In genomic region chr9:13627071-13627470, GRCh38 we compare ENCODE assay signal across 37 cellular contexts.
"Had no signal": no experiment of that assay in that cellular context is flagged by ENCODE, and none has a peak within 500 bp of the region (broad histone marks: within the 10 kb centered on the region; RNA-seq: fewer than 3 reads in every experiment).

No MANE protein-coding gene starts in this region.

- H3K4me1 Mint-ChIP-seq: activated naive CD4-positive, alpha-beta T cell treated with anti-CD3 and anti-CD28 coated beads, Interleukin-2, amount 10 ng/mL, durations not matched to agents 7 days and 5 days; activated naive CD4-positive, alpha-beta T cell treated with anti-CD3 and anti-CD28 coated beads, Interleukin-2, amount 50 U/mL, for 24 hours; activated naive CD8-positive, alpha-beta T cell treated with anti-CD3 and anti-CD28 coated beads for 36 hours; activated naive CD8-positive, alpha-beta T cell treated with anti-CD3 and anti-CD28 coated beads, Interleukin-2, amount 10 ng/mL, durations not matched to agents 7 days and 5 days; activated naive CD8-positive, alpha-beta T cell treated with anti-CD3 and anti-CD28 coated beads, Interleukin-2, amount 50 U/mL, for 24 hours; activated T-helper 17 cell treated with anti-CD3 and anti-CD28 coated beads, Interleukin-2, amount 50 U/mL, for 72 hours; brain; central memory CD8-positive, alpha-beta T cell had no signal

- FAIRE-seq: astrocyte had no signal

- H3K27me3 ChIP-seq: adrenal gland, body of pancreas, brain microvascular endothelial cell, breast epithelium, cardiac muscle cell had no signal

- H3K36me3 Mint-ChIP-seq: activated naive CD4-positive, alpha-beta T cell treated with anti-CD3 and anti-CD28 coated beads, Interleukin-2, amount 10 ng/mL, durations not matched to agents 7 days and 5 days; activated naive CD4-positive, alpha-beta T cell treated with anti-CD3 and anti-CD28 coated beads, Interleukin-2, amount 50 U/mL, for 24 hours; activated naive CD8-positive, alpha-beta T cell; activated naive CD8-positive, alpha-beta T cell treated with anti-CD3 and anti-CD28 coated beads for 36 hours; activated naive CD8-positive, alpha-beta T cell treated with anti-CD3 and anti-CD28 coated beads, Interleukin-2, amount 10 ng/mL, durations not matched to agents 7 days and 5 days had no signal

- DNase-seq: activated effector memory CD4-positive, alpha-beta T cell treated with anti-CD3 and anti-CD28 coated beads, Interleukin-2, amount 50 U/mL, for 16 hours; activated effector memory CD4-positive, alpha-beta T cell treated with Interleukin-2 at 50 U/mL for 16 hours; activated gamma-delta T cell; activated gamma-delta T cell treated with Interleukin-2 at 50 U/mL for 16 hours; activated naive CD4-positive, alpha-beta T cell; activated naive CD4-positive, alpha-beta T cell treated with anti-CD3 and anti-CD28 coated beads for 36 hours; activated naive CD4-positive, alpha-beta T cell treated with anti-CD3 and anti-CD28 coated beads, Interleukin-2, amount 10 ng/mL, durations not matched to agents 7 days and 5 days; activated naive CD4-positive, alpha-beta T cell treated with anti-CD3 and anti-CD28 coated beads, Interleukin-2, amount 50 U/mL, for 16 hours; activated naive CD4-positive, alpha-beta T cell treated with Interleukin-2 at 50 U/mL for 16 hours; activated naive CD8-positive, alpha-beta T cell treated with anti-CD3 and anti-CD28 coated beads for 36 hours; activated naive CD8-positive, alpha-beta T cell treated with anti-CD3 and anti-CD28 coated beads, Interleukin-2, amount 10 ng/mL, durations not matched to agents 7 days and 5 days; activated naive CD8-positive, alpha-beta T cell treated with anti-CD3 and anti-CD28 coated beads, Interleukin-2, amount 50 U/mL, for 24 hours; activated T-cell treated with anti-CD3 and anti-CD28 coated beads, Interleukin-2, amount 50 U/mL, for 1 hour; activated T-cell treated with anti-CD3 and anti-CD28 coated beads, Interleukin-2, amount 50 U/mL, for 24 hours; activated T-cell treated with anti-CD3 and anti-CD28 coated beads, Interleukin-2, amount 50 U/mL, for 4 hours; activated T-cell treated with anti-CD3 and anti-CD28 coated beads, Interleukin-2, amount 50 U/mL, for 48 hours; activated T-cell treated with anti-CD3 and anti-CD28 coated beads, Interleukin-2, amount 50 U/mL, for 72 hours; adrenal gland; amniotic stem cell; amygdala; anterior cingulate cortex; body of pancreas; brain microvascular endothelial cell; caudate nucleus; central memory CD4-positive, alpha-beta T cell; cerebellar nuclear complex had no signal

- H3K27me3 Mint-ChIP-seq: activated naive CD4-positive, alpha-beta T cell treated with anti-CD3 and anti-CD28 coated beads, Interleukin-2, amount 10 ng/mL, durations not matched to agents 7 days and 5 days; activated naive CD4-positive, alpha-beta T cell treated with anti-CD3 and anti-CD28 coated beads, Interleukin-2, amount 50 U/mL, for 24 hours; activated naive CD8-positive, alpha-beta T cell; activated naive CD8-positive, alpha-beta T cell treated with anti-CD3 and anti-CD28 coated beads for 36 hours; activated naive CD8-positive, alpha-beta T cell treated with anti-CD3 and anti-CD28 coated beads, Interleukin-2, amount 10 ng/mL, durations not matched to agents 7 days and 5 days; activated naive CD8-positive, alpha-beta T cell treated with anti-CD3 and anti-CD28 coated beads, Interleukin-2, amount 50 U/mL, for 24 hours; activated T-cell treated with anti-CD3 and anti-CD28 coated beads, Interleukin-2, amount 50 U/mL, for 24 hours; activated T-helper 17 cell treated with anti-CD3 and anti-CD28 coated beads, Interleukin-2, amount 50 U/mL, for 72 hours; brain; central memory CD8-positive, alpha-beta T cell had no signal

- H3K36me3 ChIP-seq: adrenal gland, brain microvascular endothelial cell, breast epithelium, cardiac muscle cell had no signal

- H3K4me3 Mint-ChIP-seq: activated naive CD4-positive, alpha-beta T cell treated with anti-CD3 and anti-CD28 coated beads for 36 hours; activated naive CD4-positive, alpha-beta T cell treated with anti-CD3 and anti-CD28 coated beads, Interleukin-2, amount 10 ng/mL, durations not matched to agents 7 days and 5 days; activated naive CD4-positive, alpha-beta T cell treated with anti-CD3 and anti-CD28 coated beads, Interleukin-2, amount 50 U/mL, for 24 hours; activated naive CD8-positive, alpha-beta T cell; activated naive CD8-positive, alpha-beta T cell treated with anti-CD3 and anti-CD28 coated beads for 36 hours; activated naive CD8-positive, alpha-beta T cell treated with anti-CD3 and anti-CD28 coated beads, Interleukin-2, amount 10 ng/mL, durations not matched to agents 7 days and 5 days; activated naive CD8-positive, alpha-beta T cell treated with anti-CD3 and anti-CD28 coated beads, Interleukin-2, amount 50 U/mL, for 24 hours; activated T-cell treated with anti-CD3 and anti-CD28 coated beads, Interleukin-2, amount 50 U/mL, for 24 hours; activated T-cell treated with anti-CD3 and anti-CD28 coated beads, Interleukin-2, amount 50 U/mL, for 4 hours; activated T-cell treated with anti-CD3 and anti-CD28 coated beads, Interleukin-2, amount 50 U/mL, for 72 hours; activated T-helper 1 cell treated with anti-CD3 and anti-CD28 coated beads, Interleukin-12 subunit alpha, Interleukin-12 subunit beta, Interleukin-2, Interleukin-4 antibody, amounts not matched to agents 30 ng/mL and 10 ng/mL and 1 ng/mL, durations not matched to agents 14 hours and 24 hours and 36 hours; activated T-helper 17 cell treated with anti-CD3 and anti-CD28 coated beads, Interleukin-2, amount 50 U/mL, for 72 hours; brain; central memory CD8-positive, alpha-beta T cell had no signal

- H3K27ac ChIP-seq: adrenal gland, body of pancreas, brain microvascular endothelial cell, breast epithelium, cardiac muscle cell had no signal

- H3K4me3 ChIP-seq: adrenal gland, body of pancreas, breast epithelium, cardiac muscle cell had no signal

- ATAC-seq: activated naive CD4-positive, alpha-beta T cell treated with anti-CD3 and anti-CD28 coated beads, Interleukin-2, amount 50 U/mL, for 72 hours; activated naive CD8-positive, alpha-beta T cell treated with anti-CD3 and anti-CD28 coated beads, Interleukin-2, amount 50 U/mL, for 24 hours; activated T-cell treated with anti-CD3 and anti-CD28 coated beads, Interleukin-2, amount 50 U/mL, for 4 hours; activated T-cell treated with anti-CD3 and anti-CD28 coated beads, Interleukin-2, amount 50 U/mL, for 72 hours; activated T-helper 17 cell treated with anti-CD3 and anti-CD28 coated beads, Interleukin-2, amount 50 U/mL, for 72 hours; body of pancreas had no signal

- H3K9me3 ChIP-seq: adrenal gland, body of pancreas, breast epithelium had no signal

- H3K27ac Mint-ChIP-seq: activated naive CD4-positive, alpha-beta T cell treated with anti-CD3 and anti-CD28 coated beads for 36 hours; activated naive CD4-positive, alpha-beta T cell treated with anti-CD3 and anti-CD28 coated beads, Interleukin-2, amount 10 ng/mL, durations not matched to agents 7 days and 5 days; activated naive CD4-positive, alpha-beta T cell treated with anti-CD3 and anti-CD28 coated beads, Interleukin-2, amount 50 U/mL, for 24 hours; activated naive CD4-positive, alpha-beta T cell treated with anti-CD3 and anti-CD28 coated beads, Interleukin-2, amount 50 U/mL, for 72 hours; activated naive CD8-positive, alpha-beta T cell; activated naive CD8-positive, alpha-beta T cell treated with anti-CD3 and anti-CD28 coated beads for 36 hours; activated naive CD8-positive, alpha-beta T cell treated with anti-CD3 and anti-CD28 coated beads, Interleukin-2, amount 10 ng/mL, durations not matched to agents 7 days and 5 days; activated naive CD8-positive, alpha-beta T cell treated with anti-CD3 and anti-CD28 coated beads, Interleukin-2, amount 50 U/mL, for 24 hours; activated T-cell treated with anti-CD3 and anti-CD28 coated beads, Interleukin-2, amount 50 U/mL, for 24 hours; activated T-cell treated with anti-CD3 and anti-CD28 coated beads, Interleukin-2, amount 50 U/mL, for 72 hours; activated T-helper 1 cell treated with anti-CD3 and anti-CD28 coated beads, Interleukin-12 subunit alpha, Interleukin-12 subunit beta, Interleukin-2, Interleukin-4 antibody, amounts not matched to agents 30 ng/mL and 10 ng/mL and 1 ng/mL, durations not matched to agents 14 hours and 24 hours and 36 hours; activated T-helper 17 cell treated with anti-CD3 and anti-CD28 coated beads, Interleukin-2, amount 50 U/mL, for 72 hours; activated T-helper 2 cell treated with anti-CD3 and anti-CD28 coated beads, Interferon-gamma antibody, Interleukin-2, Interleukin-4, amounts not matched to agents 10 μg/mL and 5 μg/mL and 100 μg/mL, durations not matched to agents 14 hours and 24 hours and 36 hours; brain had no signal

- H3K4me1 ChIP-seq: adrenal gland, body of pancreas, breast epithelium had no signal
